Comparison of ENCODE assay signal across 4 cellular contexts in the genomic region with DNA sequence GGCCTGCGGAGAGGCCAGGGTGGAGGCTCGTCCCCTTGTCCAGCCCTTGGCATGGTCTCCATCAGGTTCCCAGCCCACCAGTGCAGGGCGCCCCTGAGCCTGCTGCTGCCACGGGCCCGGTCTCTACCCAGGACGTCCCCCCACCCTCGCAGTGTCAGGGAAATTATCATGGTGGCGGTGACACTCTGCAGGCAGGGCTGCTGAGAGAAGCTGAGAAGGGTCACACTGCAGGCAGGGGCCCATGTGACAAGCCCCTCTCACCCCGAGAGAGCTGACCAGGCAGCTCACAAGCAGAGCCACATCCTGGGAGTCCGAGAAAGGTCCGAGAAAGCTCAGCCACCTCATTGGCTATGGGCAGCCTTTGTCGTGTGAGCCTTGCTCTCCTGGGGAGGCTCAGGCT. TPM values are rescaled to one million over a fixed set of nuclear protein-coding genes. Genes with fewer than 3 reads are reported as not detected.
"Had no signal": no experiment of that assay in that cellular context is flagged by ENCODE, and none has a peak within 500 bp of the region (broad histone marks: within the 10 kb centered on the region; RNA-seq: fewer than 3 reads in every experiment).

No MANE protein-coding gene starts in this region.

RNA-seq across cellular contexts. Expression of a gene that starts 4.9 kb away (rescaled TPM):
- total RNA-seq: LHCN-M2, M059J, MCF 10A, NCI-H460 had no signal
